Comparison of ENCODE assay signal across 8 cellular contexts in the genomic region with DNA sequence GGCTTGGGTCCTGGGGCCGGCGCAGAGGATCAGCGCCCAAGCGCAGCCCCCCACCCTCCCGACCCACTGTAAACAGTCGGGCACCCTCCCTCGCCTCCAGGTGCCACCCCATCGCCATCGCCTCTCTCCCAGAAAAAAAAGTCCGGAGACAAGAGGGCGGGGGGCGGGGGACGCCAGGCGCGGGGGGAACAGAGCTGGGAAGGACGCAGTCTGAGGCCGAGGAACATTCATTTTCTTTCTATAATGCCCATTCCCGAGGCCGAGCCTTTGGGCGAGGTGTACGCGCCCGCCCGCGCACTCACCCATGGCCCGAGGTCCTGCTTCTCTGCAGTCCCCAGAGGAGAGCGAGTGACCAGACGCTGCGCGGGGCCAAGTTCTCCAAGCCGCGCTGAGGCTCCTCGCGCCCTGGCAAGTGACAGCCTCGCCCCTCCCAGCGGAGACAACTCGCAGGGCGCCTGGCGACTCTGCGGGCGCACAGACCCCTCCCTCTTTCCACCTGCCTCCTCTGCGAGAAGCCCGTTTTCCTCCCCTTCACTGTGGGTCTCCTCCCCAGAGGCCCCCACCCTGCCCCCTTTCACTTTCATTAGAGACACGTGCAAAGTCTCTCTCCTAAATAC.
A peak's percentile ranks its signal among the peaks of the same experiment; 100 is the strongest.
DNase-seq lines count a peak whose midpoint lies in the region; ATAC-seq and TF ChIP-seq lines count a peak whose summit lies in the region.

No MANE protein-coding gene starts in this region.

- H3K27ac Mint-ChIP-seq in CD4-positive, alpha-beta memory T cell = no peak overlapping the region
- no peak overlapping the region for H3K27ac Mint-ChIP-seq in WTC11

- no peak overlapping the region for H3K4me3 ChIP-seq in CD4-positive, alpha-beta memory T cell (ENCODE audit: low read length in 2 of 2)
- peak overlapping the region; percentile 60 for H3K4me3 ChIP-seq in osteoblast (ENCODE audit: insufficient read depth, low read length)

- ATAC-seq in GM19043 (IDR thresholded peaks at IDR 0.05; ENCODE audit: low read depth, unreplicated experiment) = peak; percentile 65
- ATAC-seq in HG03432 (IDR thresholded peaks at IDR 0.05; ENCODE audit: unreplicated experiment) = peak; percentile 86
- peak; percentile 72 for ATAC-seq in WTC11

- H3K36me3 Mint-ChIP-seq in CD4-positive, alpha-beta memory T cell = no peaks in the 10 kb centered on the region
- H3K36me3 Mint-ChIP-seq in WTC11 = no peaks in the 10 kb centered on the region

- POLR2A ChIA-PET in CD4-positive, alpha-beta memory T cell (lab: Charles Lee; ENCODE audit: partially characterized antibody) = no interaction called here
- POLR2A ChIA-PET in WTC11 (lab: Charles Lee) = no interaction called here

- intact Hi-C loops in CD4-positive, alpha-beta memory T cell (cut with micrococcal nuclease) = no loop called here

- no peaks in the 10 kb centered on the region for H3K79me2 ChIP-seq in osteoblast (ENCODE audit: insufficient read depth, low read length)

- CTCF ChIA-PET in CD4-positive, alpha-beta memory T cell (lab: Charles Lee; ENCODE audit: partially characterized antibody) = no interaction called here
- CTCF ChIA-PET in WTC11 (lab: Charles Lee) = interaction anchor here (0.7 to 1.6 kb wide), 2 partner anchors 12 to 663 kb away, joined by 3 read pairs; no protein-coding TSS in a partner anchor

- no peak for TF ChIP-seq CTCF in WTC11 (IDR thresholded peaks at IDR 0.05)
- no peak for TF ChIP-seq CTCF in osteoblast (IDR thresholded peaks at IDR 0.05; ENCODE audit: extremely low read depth, low read depth, low read length)

- no peaks in the 10 kb centered on the region for H3K36me3 ChIP-seq in CD4-positive, alpha-beta memory T cell (ENCODE audit: insufficient read depth, low read length)
- H3K36me3 ChIP-seq in osteoblast (ENCODE audit: insufficient read depth, low read length) = no peaks in the 10 kb centered on the region

- H3K27me3 Mint-ChIP-seq in CD4-positive, alpha-beta memory T cell = peaks cover 5 to 18% of the 10 kb centered on the region in 2 donors
- peaks cover 29% of the 10 kb centered on the region for H3K27me3 Mint-ChIP-seq in WTC11 (ENCODE audit: low read depth)

- H3K4me1 ChIP-seq in CD4-positive, alpha-beta memory T cell (ENCODE audit: insufficient read depth, low read length) = no peaks in the 10 kb centered on the region
- H3K4me1 ChIP-seq in osteoblast (ENCODE audit: insufficient read depth, low read length) = peaks cover 3% of the 10 kb centered on the region

- peaks cover 5% of the 10 kb centered on the region for H3K27me3 ChIP-seq in CD4-positive, alpha-beta memory T cell (ENCODE audit: insufficient read depth, low read length)
- peaks cover 10% of the 10 kb centered on the region for H3K27me3 ChIP-seq in osteoblast (ENCODE audit: insufficient read depth, low read length)

- H3K4me2 ChIP-seq in osteoblast (ENCODE audit: insufficient read depth, low read length) = peak overlapping the region; percentile 73

- H3K4me3 Mint-ChIP-seq in CD4-positive, alpha-beta memory T cell = peak overlapping the region in 6 of 8 donors; percentile 3 to 60 (median 45)
- H3K4me3 Mint-ChIP-seq in WTC11 = peak overlapping the region; percentile 92

- H3K4me1 Mint-ChIP-seq in CD4-positive, alpha-beta memory T cell = peaks cover 2 to 13% (median 5%) of the 10 kb centered on the region in 4 donors
- H3K4me1 Mint-ChIP-seq in WTC11 = peaks cover 44% of the 10 kb centered on the region

- H2AFZ ChIP-seq in osteoblast (ENCODE audit: low read length) = peak overlapping the region; percentile 77

- DNase-seq in CD4-positive, alpha-beta memory T cell = no peak
- peak; percentile 70 for DNase-seq in WTC11 (ENCODE audit: low spot score)
- peak; percentile 40 for DNase-seq in globus pallidus (ENCODE audit: low spot score)
- peak; percentile 68 for DNase-seq in osteoblast (ENCODE audit: insufficient read length, low spot score, missing footprints)
- no peak for DNase-seq in kidney glomerular epithelial cell (lab: John Stamatoyannopoulos, UW)
- no peak for DNase-seq in COLO829 (ENCODE audit: low spot score)

- H4K20me1 ChIP-seq in osteoblast (ENCODE audit: insufficient read depth, low read length) = no peaks in the 10 kb centered on the region

- H3K27ac ChIP-seq in CD4-positive, alpha-beta memory T cell (ENCODE audit: low read depth, low read length) = no peak overlapping the region
- H3K27ac ChIP-seq in osteoblast (ENCODE audit: low read depth, low read length) = no peak overlapping the region

- no peaks in the 10 kb centered on the region for H3K9me3 ChIP-seq in CD4-positive, alpha-beta memory T cell (ENCODE audit: control insufficient read depth in 1 of 2, low read length in 2 of 2)
- H3K9me3 ChIP-seq in osteoblast (ENCODE audit: low read depth, low read length) = no peaks in the 10 kb centered on the region

- peaks cover 0 to 3% (median 0%) of the 10 kb centered on the region in 8 donors for H3K9me3 Mint-ChIP-seq in CD4-positive, alpha-beta memory T cell
- no peaks in the 10 kb centered on the region for H3K9me3 Mint-ChIP-seq in WTC11

TF ChIP-seq in WTC11, 78 proteins besides CTCF, POLR2A, EP300 and RAD21:
- TF ChIP-seq, protein P1, sequence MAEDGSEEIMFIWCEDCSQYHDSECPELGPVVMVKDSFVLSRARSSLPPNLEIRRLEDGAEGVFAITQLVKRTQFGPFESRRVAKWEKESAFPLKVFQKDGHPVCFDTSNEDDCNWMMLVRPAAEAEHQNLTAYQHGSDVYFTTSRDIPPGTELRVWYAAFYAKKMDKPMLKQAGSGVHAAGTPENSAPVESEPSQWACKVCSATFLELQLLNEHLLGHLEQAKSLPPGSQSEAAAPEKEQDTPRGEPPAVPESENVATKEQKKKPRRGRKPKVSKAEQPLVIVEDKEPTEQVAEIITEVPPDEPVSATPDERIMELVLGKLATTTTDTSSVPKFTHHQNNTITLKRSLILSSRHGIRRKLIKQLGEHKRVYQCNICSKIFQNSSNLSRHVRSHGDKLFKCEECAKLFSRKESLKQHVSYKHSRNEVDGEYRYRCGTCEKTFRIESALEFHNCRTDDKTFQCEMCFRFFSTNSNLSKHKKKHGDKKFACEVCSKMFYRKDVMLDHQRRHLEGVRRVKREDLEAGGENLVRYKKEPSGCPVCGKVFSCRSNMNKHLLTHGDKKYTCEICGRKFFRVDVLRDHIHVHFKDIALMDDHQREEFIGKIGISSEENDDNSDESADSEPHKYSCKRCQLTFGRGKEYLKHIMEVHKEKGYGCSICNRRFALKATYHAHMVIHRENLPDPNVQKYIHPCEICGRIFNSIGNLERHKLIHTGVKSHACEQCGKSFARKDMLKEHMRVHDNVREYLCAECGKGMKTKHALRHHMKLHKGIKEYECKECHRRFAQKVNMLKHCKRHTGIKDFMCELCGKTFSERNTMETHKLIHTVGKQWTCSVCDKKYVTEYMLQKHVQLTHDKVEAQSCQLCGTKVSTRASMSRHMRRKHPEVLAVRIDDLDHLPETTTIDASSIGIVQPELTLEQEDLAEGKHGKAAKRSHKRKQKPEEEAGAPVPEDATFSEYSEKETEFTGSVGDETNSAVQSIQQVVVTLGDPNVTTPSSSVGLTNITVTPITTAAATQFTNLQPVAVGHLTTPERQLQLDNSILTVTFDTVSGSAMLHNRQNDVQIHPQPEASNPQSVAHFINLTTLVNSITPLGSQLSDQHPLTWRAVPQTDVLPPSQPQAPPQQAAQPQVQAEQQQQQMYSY (CRISPR knock-in tag; IDR thresholded peaks at IDR 0.05) = no peak
- TF ChIP-seq, protein P2, sequence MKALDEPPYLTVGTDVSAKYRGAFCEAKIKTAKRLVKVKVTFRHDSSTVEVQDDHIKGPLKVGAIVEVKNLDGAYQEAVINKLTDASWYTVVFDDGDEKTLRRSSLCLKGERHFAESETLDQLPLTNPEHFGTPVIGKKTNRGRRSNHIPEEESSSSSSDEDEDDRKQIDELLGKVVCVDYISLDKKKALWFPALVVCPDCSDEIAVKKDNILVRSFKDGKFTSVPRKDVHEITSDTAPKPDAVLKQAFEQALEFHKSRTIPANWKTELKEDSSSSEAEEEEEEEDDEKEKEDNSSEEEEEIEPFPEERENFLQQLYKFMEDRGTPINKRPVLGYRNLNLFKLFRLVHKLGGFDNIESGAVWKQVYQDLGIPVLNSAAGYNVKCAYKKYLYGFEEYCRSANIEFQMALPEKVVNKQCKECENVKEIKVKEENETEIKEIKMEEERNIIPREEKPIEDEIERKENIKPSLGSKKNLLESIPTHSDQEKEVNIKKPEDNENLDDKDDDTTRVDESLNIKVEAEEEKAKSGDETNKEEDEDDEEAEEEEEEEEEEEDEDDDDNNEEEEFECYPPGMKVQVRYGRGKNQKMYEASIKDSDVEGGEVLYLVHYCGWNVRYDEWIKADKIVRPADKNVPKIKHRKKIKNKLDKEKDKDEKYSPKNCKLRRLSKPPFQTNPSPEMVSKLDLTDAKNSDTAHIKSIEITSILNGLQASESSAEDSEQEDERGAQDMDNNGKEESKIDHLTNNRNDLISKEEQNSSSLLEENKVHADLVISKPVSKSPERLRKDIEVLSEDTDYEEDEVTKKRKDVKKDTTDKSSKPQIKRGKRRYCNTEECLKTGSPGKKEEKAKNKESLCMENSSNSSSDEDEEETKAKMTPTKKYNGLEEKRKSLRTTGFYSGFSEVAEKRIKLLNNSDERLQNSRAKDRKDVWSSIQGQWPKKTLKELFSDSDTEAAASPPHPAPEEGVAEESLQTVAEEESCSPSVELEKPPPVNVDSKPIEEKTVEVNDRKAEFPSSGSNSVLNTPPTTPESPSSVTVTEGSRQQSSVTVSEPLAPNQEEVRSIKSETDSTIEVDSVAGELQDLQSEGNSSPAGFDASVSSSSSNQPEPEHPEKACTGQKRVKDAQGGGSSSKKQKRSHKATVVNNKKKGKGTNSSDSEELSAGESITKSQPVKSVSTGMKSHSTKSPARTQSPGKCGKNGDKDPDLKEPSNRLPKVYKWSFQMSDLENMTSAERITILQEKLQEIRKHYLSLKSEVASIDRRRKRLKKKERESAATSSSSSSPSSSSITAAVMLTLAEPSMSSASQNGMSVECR (CRISPR knock-in tag; IDR thresholded peaks at IDR 0.05; ENCODE audit: borderline replicate concordance) = no peak
- TF ChIP-seq, protein P3, sequence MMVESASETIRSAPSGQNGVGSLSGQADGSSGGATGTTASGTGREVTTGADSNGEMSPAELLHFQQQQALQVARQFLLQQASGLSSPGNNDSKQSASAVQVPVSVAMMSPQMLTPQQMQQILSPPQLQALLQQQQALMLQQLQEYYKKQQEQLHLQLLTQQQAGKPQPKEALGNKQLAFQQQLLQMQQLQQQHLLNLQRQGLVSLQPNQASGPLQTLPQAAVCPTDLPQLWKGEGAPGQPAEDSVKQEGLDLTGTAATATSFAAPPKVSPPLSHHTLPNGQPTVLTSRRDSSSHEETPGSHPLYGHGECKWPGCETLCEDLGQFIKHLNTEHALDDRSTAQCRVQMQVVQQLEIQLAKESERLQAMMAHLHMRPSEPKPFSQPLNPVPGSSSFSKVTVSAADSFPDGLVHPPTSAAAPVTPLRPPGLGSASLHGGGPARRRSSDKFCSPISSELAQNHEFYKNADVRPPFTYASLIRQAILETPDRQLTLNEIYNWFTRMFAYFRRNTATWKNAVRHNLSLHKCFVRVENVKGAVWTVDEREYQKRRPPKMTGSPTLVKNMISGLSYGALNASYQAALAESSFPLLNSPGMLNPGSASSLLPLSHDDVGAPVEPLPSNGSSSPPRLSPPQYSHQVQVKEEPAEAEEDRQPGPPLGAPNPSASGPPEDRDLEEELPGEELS (CRISPR knock-in tag; IDR thresholded peaks at IDR 0.05) = peak; percentile 28; the same call in 1 of the 2 replicates
- no peak for TF ChIP-seq MYBL2 (CRISPR knock-in tag; IDR thresholded peaks at IDR 0.05)

Comparison
In these comparisons a context has a peak if more than half of its experiments do, and no peak if none do; other contexts are left out.
1. DNase-seq: peak in WTC11 (single experiment), globus pallidus (single experiment) and osteoblast (single experiment); none in CD4-positive, alpha-beta memory T cell (0 of 5), kidney glomerular epithelial cell (single experiment) and COLO829 (single experiment).
2. Peak in every context shown above with its lines, with median percentiles within 50 percentile points of each other: ATAC-seq.